Comparison of ENCODE assay signal across 9 cellular contexts in the genomic region with DNA sequence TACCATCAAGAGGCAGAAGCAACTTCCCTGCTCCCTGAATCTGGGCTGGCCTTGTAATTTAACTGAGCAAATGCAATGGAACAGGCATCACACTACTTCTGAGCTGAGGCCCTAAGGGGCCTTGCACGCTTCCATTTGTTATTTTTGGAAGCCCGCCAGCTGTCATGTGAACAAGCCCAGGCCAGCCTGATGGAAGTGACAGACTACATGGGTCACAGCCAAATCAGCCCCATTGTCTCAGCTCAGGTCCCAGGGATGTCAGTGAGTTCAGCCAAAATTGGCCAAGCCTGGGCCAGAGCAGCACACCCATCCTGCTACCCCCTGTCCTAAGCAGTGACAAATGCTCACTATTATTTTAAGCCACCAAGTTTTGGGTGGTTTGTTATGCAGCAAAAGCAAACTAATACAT.
DNase-seq lines count a peak whose midpoint lies in the region; ATAC-seq, FAIRE-seq and TF ChIP-seq lines count a peak whose summit lies in the region.
"Had no signal": no experiment of that assay in that cellular context is flagged by ENCODE, and none has a peak within 500 bp of the region (broad histone marks: within the 10 kb centered on the region; RNA-seq: fewer than 3 reads in every experiment).

No MANE protein-coding gene starts in this region.

- H3K79me2 ChIP-seq in GM12878 (ENCODE audit: control insufficient read depth, insufficient read depth, low read length) = peaks cover 11% of the 10 kb centered on the region

- TF ChIP-seq CTCF in GM12878 (IDR thresholded peaks at IDR 0.05 in 2 of 3, conservative IDR thresholded peaks at IDR 0.05 in 1 of 3; ENCODE audit: control insufficient read depth in 2 of 3, extremely low read depth in 1 of 3, insufficient read depth in 1 of 3, low read depth in 3 of 3, low read length in 3 of 3) = no peak
- TF ChIP-seq CTCF in suprapubic skin (IDR thresholded peaks at IDR 0.05) = no peak
- TF ChIP-seq CTCF in WTC11 (IDR thresholded peaks at IDR 0.05) = no peak
- no peak for TF ChIP-seq CTCF in lower leg skin (IDR thresholded peaks at IDR 0.05)

- TF ChIP-seq RAD21 in GM12878 (IDR thresholded peaks at IDR 0.05; ENCODE audit: insufficient read depth, low read depth, low read length) = no peak

- H3K9ac ChIP-seq in GM12878 (ENCODE audit: control insufficient read depth, insufficient read depth, low read length) = no peak overlapping the region

- H3K9me3 ChIP-seq in GM12878 (replicated peaks; ENCODE audit: control insufficient read depth, insufficient read depth, low read length) (no peaks in the 10 kb centered on the region), suprapubic skin (no peaks in the 10 kb centered on the region)

- DNase-seq in COLO668 (lab: John Stamatoyannopoulos, UW; ENCODE audit: unreplicated experiment) (peak; percentile 72), M059J (ENCODE audit: low read depth) (peak; percentile 46), GM12878 (ENCODE audit: low read depth, low spot score) (no peak), kidney tubule cell (ENCODE audit: low spot score) (peak; percentile 29), H4 (ENCODE audit: low spot score) (no peak), suprapubic skin (ENCODE audit: low spot score in 2 of 2) (no peak), WTC11 (ENCODE audit: low spot score) (no peak), lower leg skin (ENCODE audit: low spot score in 2 of 2) (no peak)

- peaks cover 13% of the 10 kb centered on the region for H3K4me1 Mint-ChIP-seq in WTC11

- H4K20me1 ChIP-seq in GM12878 (ENCODE audit: control insufficient read depth, insufficient read depth) = no peaks in the 10 kb centered on the region

- in situ Hi-C loops in GM12878 (cut with MboI) = no loop called here

- ATAC-seq in GM12878 (no peak), WTC11 (no peak)

- H3K4me3 ChIP-seq in GM12878 (no peak overlapping the region), suprapubic skin (no peak overlapping the region), lower leg skin (ENCODE audit: low read depth, poor library complexity, severe bottlenecking) (no peak overlapping the region)

- CTCF ChIA-PET in GM12878 (lab: Yijun Ruan, JAX) = interaction anchor here (1.8 kb wide), 1 partner anchor 13 kb away, joined by 4 read pairs; no protein-coding TSS in a partner anchor
- CTCF ChIA-PET in WTC11 (lab: Charles Lee) = no interaction called here

- H3K4me1 ChIP-seq in GM12878 (ENCODE audit: control insufficient read depth, insufficient read depth, low read length) (peaks cover 28% of the 10 kb centered on the region), suprapubic skin (peaks cover 16% of the 10 kb centered on the region)

- H3K27ac ChIP-seq in GM12878 (ENCODE audit: control insufficient read depth, insufficient read depth) = no peak overlapping the region
- H3K27ac ChIP-seq in suprapubic skin = no peak overlapping the region

- H3K4me3 Mint-ChIP-seq in WTC11 = no peak overlapping the region

- H3K27me3 ChIP-seq in GM12878 (replicated peaks in 1 of 2; ENCODE audit: control insufficient read depth in 2 of 2, insufficient read depth in 2 of 2, low read length in 1 of 2) = no peaks in the 10 kb centered on the region
- no peaks in the 10 kb centered on the region for H3K27me3 ChIP-seq in suprapubic skin

- no peaks in the 10 kb centered on the region for H3K9me3 Mint-ChIP-seq in WTC11

- H3K27me3 Mint-ChIP-seq in WTC11 (ENCODE audit: low read depth) = no peaks in the 10 kb centered on the region

- no peak for TF ChIP-seq EP300 in GM12878 (IDR thresholded peaks at IDR 0.05; ENCODE audit: borderline replicate concordance in 1 of 2, control insufficient read depth in 1 of 2, low read depth in 2 of 2, low read length in 2 of 2)
- TF ChIP-seq EP300 in suprapubic skin (IDR thresholded peaks at IDR 0.05) = no peak

- intact Hi-C loops in GM12878 (cut with micrococcal nuclease; ENCODE audit: unreplicated experiment) = no loop called here
- intact Hi-C loops in lower leg skin (cut with DNase I; ENCODE audit: low total_unique reads) = no loop called here

- H3K27ac Mint-ChIP-seq in WTC11 = no peak overlapping the region

- RAD21 ChIA-PET in GM12878 (lab: Charles Lee; ENCODE audit: unreplicated experiment) = interaction anchor here (1.4 kb wide), 1 partner anchor 25 kb away, joined by 4 read pairs; no protein-coding TSS in a partner anchor

- H3K36me3 ChIP-seq in GM12878 (ENCODE audit: control insufficient read depth in 2 of 2, insufficient read depth in 2 of 2, low read length in 1 of 2) (peaks cover 25 to 41% of the 10 kb centered on the region in 2 experiments), suprapubic skin (peaks cover 71% of the 10 kb centered on the region)

- BruUV-seq in GM12878 (replicated peaks; lab: Mats Ljungman, UMichigan) = no TSS peak

- POLR2A ChIA-PET in GM12878 (lab: Charles Lee) (no interaction called here), WTC11 (lab: Charles Lee) (no interaction called here)

- SMC1A ChIA-PET in GM12878 (lab: Charles Lee; ENCODE audit: uncharacterized antibody, unreplicated experiment) = interaction anchor here (1.6 kb wide), 1 partner anchor 24 kb away, joined by 4 read pairs; no protein-coding TSS in a partner anchor

- TF ChIP-seq POLR2A in GM12878 (IDR thresholded peaks at IDR 0.05; ENCODE audit: low read depth, low read length) (no peak; the same call in 1 of the 2 replicates), suprapubic skin (IDR thresholded peaks at IDR 0.05) (no peak), lower leg skin (IDR thresholded peaks at IDR 0.05) (no peak)

- 96% methylated on average over 2 of the region's 2 CpGs for WGBS in GM12878 (ENCODE audit: insufficient coverage, insufficient replicate concordance, low lambda C conversion rate, missing lambda C conversion rate)
- WGBS in suprapubic skin = no CpG with 5 or more reads among the region's 2 CpGs
- WGBS in lower leg skin, 2 donors = 28 to 31% methylated on average over 2 of the region's 2 CpGs

- FAIRE-seq in GM12878 (lab: Jason Lieb, UNC) = no peak
- FAIRE-seq: TTC549 had no signal

- peaks cover 37% of the 10 kb centered on the region for H3K36me3 Mint-ChIP-seq in WTC11

- H3K4me2 ChIP-seq in GM12878 (ENCODE audit: control insufficient read depth, insufficient read depth) = no peak overlapping the region

- no peak overlapping the region for H2AFZ ChIP-seq in GM12878 (ENCODE audit: control insufficient read depth, low read depth, low read length)

TF ChIP-seq in GM12878, 131 proteins besides CTCF, POLR2A, EP300 and RAD21 (continues in another document):
- TF ChIP-seq POLR2AphosphoS5 (IDR thresholded peaks at IDR 0.05; ENCODE audit: low read length) (0 out of 2 replicates have a peak, but pooled peaks have one; percentile 51), GATAD2B (conservative IDR thresholded peaks at IDR 0.05; ENCODE audit: low read depth) (no peak), TCF12 (IDR thresholded peaks at IDR 0.05; ENCODE audit: low read depth, low read length) (no peak), ZBED1 (IDR thresholded peaks at IDR 0.05; ENCODE audit: borderline replicate concordance) (no peak), TAF1 (IDR thresholded peaks at IDR 0.05; ENCODE audit: borderline replicate concordance, low read depth, low read length) (no peak)
- TF ChIP-seq, protein P1, sequence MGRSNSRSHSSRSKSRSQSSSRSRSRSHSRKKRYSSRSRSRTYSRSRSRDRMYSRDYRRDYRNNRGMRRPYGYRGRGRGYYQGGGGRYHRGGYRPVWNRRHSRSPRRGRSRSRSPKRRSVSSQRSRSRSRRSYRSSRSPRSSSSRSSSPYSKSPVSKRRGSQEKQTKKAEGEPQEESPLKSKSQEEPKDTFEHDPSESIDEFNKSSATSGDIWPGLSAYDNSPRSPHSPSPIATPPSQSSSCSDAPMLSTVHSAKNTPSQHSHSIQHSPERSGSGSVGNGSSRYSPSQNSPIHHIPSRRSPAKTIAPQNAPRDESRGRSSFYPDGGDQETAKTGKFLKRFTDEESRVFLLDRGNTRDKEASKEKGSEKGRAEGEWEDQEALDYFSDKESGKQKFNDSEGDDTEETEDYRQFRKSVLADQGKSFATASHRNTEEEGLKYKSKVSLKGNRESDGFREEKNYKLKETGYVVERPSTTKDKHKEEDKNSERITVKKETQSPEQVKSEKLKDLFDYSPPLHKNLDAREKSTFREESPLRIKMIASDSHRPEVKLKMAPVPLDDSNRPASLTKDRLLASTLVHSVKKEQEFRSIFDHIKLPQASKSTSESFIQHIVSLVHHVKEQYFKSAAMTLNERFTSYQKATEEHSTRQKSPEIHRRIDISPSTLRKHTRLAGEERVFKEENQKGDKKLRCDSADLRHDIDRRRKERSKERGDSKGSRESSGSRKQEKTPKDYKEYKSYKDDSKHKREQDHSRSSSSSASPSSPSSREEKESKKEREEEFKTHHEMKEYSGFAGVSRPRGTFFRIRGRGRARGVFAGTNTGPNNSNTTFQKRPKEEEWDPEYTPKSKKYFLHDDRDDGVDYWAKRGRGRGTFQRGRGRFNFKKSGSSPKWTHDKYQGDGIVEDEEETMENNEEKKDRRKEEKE (IDR thresholded peaks at IDR 0.05) = no peak

TF ChIP-seq in WTC11, 78 proteins besides CTCF, POLR2A, EP300 and RAD21 (continues in another document):
- TF ChIP-seq, protein P2, sequence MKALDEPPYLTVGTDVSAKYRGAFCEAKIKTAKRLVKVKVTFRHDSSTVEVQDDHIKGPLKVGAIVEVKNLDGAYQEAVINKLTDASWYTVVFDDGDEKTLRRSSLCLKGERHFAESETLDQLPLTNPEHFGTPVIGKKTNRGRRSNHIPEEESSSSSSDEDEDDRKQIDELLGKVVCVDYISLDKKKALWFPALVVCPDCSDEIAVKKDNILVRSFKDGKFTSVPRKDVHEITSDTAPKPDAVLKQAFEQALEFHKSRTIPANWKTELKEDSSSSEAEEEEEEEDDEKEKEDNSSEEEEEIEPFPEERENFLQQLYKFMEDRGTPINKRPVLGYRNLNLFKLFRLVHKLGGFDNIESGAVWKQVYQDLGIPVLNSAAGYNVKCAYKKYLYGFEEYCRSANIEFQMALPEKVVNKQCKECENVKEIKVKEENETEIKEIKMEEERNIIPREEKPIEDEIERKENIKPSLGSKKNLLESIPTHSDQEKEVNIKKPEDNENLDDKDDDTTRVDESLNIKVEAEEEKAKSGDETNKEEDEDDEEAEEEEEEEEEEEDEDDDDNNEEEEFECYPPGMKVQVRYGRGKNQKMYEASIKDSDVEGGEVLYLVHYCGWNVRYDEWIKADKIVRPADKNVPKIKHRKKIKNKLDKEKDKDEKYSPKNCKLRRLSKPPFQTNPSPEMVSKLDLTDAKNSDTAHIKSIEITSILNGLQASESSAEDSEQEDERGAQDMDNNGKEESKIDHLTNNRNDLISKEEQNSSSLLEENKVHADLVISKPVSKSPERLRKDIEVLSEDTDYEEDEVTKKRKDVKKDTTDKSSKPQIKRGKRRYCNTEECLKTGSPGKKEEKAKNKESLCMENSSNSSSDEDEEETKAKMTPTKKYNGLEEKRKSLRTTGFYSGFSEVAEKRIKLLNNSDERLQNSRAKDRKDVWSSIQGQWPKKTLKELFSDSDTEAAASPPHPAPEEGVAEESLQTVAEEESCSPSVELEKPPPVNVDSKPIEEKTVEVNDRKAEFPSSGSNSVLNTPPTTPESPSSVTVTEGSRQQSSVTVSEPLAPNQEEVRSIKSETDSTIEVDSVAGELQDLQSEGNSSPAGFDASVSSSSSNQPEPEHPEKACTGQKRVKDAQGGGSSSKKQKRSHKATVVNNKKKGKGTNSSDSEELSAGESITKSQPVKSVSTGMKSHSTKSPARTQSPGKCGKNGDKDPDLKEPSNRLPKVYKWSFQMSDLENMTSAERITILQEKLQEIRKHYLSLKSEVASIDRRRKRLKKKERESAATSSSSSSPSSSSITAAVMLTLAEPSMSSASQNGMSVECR (CRISPR knock-in tag; IDR thresholded peaks at IDR 0.05; ENCODE audit: borderline replicate concordance) = no peak

Comparison
In these comparisons a context has a peak if more than half of its experiments do, and no peak if none do; other contexts are left out.
1. DNase-seq: peak in COLO668 (single experiment), M059J (single experiment) and kidney tubule cell (single experiment); none in GM12878 (single experiment), H4 (single experiment), suprapubic skin (0 of 2), WTC11 (single experiment) and lower leg skin (0 of 2).